In the genomic region with DNA sequence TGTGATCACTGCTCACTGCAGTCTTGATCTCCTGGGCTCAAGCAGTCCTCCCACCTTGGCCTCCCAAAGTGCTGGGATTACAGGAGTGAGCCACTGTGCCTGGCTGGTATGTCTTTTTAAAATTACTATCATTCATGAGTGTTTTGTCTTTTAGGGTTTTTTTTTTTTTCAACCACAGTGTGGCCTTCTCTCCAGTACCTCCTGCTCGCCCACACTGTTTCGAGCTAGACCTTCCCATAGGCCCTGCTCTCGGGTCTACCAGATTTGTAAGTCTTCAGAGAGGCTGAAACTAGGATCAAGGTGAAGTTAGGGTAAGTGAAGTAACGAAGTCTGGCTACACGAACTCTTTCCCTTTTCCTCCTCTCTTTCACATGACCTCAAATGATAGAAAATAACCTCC, we compare ENCODE assay signal across 13 cellular contexts. TPM values are rescaled to one million over a fixed set of nuclear protein-coding genes. Genes with fewer than 3 reads are reported as not detected.
DNase-seq lines count a peak whose midpoint lies in the region; ATAC-seq, FAIRE-seq and TF ChIP-seq lines count a peak whose summit lies in the region.
"Had no signal": no experiment of that assay in that cellular context is flagged by ENCODE, and none has a peak within 500 bp of the region (broad histone marks: within the 10 kb centered on the region; RNA-seq: fewer than 3 reads in every experiment).

No MANE protein-coding gene starts in this region.

- intact Hi-C loops in GM12878 (cut with micrococcal nuclease; ENCODE audit: unreplicated experiment) (loop anchor here (10.0 kb wide), 1 partner anchor 558 kb away; the partner anchor contains the start of gene ATF1), MCF 10A (cut with micrococcal nuclease) (no loop called here)

- H3K36me3 ChIP-seq in GM06990 (ENCODE audit: control insufficient read depth, insufficient read depth, low read length) (no peaks in the 10 kb centered on the region), GM12878 (ENCODE audit: control insufficient read depth in 2 of 2, insufficient read depth in 2 of 2, low read length in 1 of 2) (no peaks in the 10 kb centered on the region), small intestine (ENCODE audit: control insufficient read depth in 2 of 2, insufficient read depth in 2 of 2, low read length in 2 of 2) (no peaks in the 10 kb centered on the region)
- H3K36me3 ChIP-seq: tibial nerve had no signal

- ATAC-seq in GM12878 (peak; percentile 40), HG03039 (IDR thresholded peaks at IDR 0.05; ENCODE audit: unreplicated experiment) (no peak), HG02623 (IDR thresholded peaks at IDR 0.05; ENCODE audit: unreplicated experiment) (no peak), GM21825 (IDR thresholded peaks at IDR 0.05; ENCODE audit: unreplicated experiment) (no peak)

- DNase-seq in GM06990 (ENCODE audit: extremely low read depth, insufficient read length): no peak
- DNase-seq in NB4 (ENCODE audit: low read depth): peak; percentile 54
- peak; percentile 45 for DNase-seq in GM12878 (ENCODE audit: low read depth, low spot score)
- DNase-seq in small intestine: no peak
- DNase-seq in MCF 10A (ENCODE audit: unreplicated experiment): no peak
- DNase-seq: activated gamma-delta T cell treated with Interleukin-2 at 50 U/mL for 16 hours; DMS153; effector CD4-positive, alpha-beta T cell; NCI-H82 had no signal

- no peaks in the 10 kb centered on the region for H4K20me1 ChIP-seq in GM12878 (ENCODE audit: control insufficient read depth, insufficient read depth)

- H3K4me2 ChIP-seq in GM12878 (ENCODE audit: control insufficient read depth, insufficient read depth): peak overlapping the region; percentile 89

- TF ChIP-seq CTCF in GM06990 (IDR thresholded peaks at IDR 0.05; ENCODE audit: insufficient read depth, low read length, poor library complexity, severe bottlenecking): no peak
- no peak for TF ChIP-seq CTCF in NB4 (IDR thresholded peaks at IDR 0.05; ENCODE audit: low read depth, low read length)
- TF ChIP-seq CTCF in GM12878 (IDR thresholded peaks at IDR 0.05 in 2 of 3, conservative IDR thresholded peaks at IDR 0.05 in 1 of 3; ENCODE audit: control insufficient read depth in 2 of 3, extremely low read depth in 1 of 3, insufficient read depth in 1 of 3, low read depth in 3 of 3, low read length in 3 of 3): no peak
- TF ChIP-seq CTCF in MCF 10A (IDR thresholded peaks at IDR 0.05; ENCODE audit: unreplicated experiment): no peak

- TF ChIP-seq POLR2A in NB4 (IDR thresholded peaks at IDR 0.05; ENCODE audit: extremely low read depth, insufficient read length) (no peak), GM12878 (IDR thresholded peaks at IDR 0.05; ENCODE audit: low read depth, low read length) (no peak)

- in situ Hi-C loops in GM12878 (cut with MboI): no loop called here

- H3K27me3 ChIP-seq in GM06990 (replicated peaks; ENCODE audit: control insufficient read depth, insufficient read depth, low read length): no peaks in the 10 kb centered on the region
- H3K27me3 ChIP-seq in GM12878 (replicated peaks in 1 of 2; ENCODE audit: control insufficient read depth in 2 of 2, insufficient read depth in 2 of 2, low read length in 1 of 2): no peaks in the 10 kb centered on the region
- H3K27me3 ChIP-seq in small intestine (ENCODE audit: control insufficient read depth in 2 of 2, insufficient read depth in 2 of 2, low read length in 2 of 2): no peaks in the 10 kb centered on the region
- H3K27me3 ChIP-seq: tibial nerve had no signal

- RAD21 ChIA-PET in GM12878 (lab: Charles Lee; ENCODE audit: unreplicated experiment): interaction anchor here (0.8 to 3.8 kb wide), 3 partner anchors 19 to 84 kb away, joined by 3 to 14 read pairs (median 3); partner anchors contain the start of genes DAZAP2 and SMAGP

- H2AFZ ChIP-seq in GM12878 (ENCODE audit: control insufficient read depth, low read depth, low read length): no peak overlapping the region

- peaks cover 5% of the 10 kb centered on the region for H3K36me3 Mint-ChIP-seq in MCF 10A (ENCODE audit: insufficient read depth, unreplicated experiment)

- no peaks in the 10 kb centered on the region for H3K27me3 Mint-ChIP-seq in MCF 10A (ENCODE audit: insufficient read depth, unreplicated experiment)

- WGBS in GM12878 (ENCODE audit: insufficient coverage, insufficient replicate concordance, low lambda C conversion rate, missing lambda C conversion rate): 2% methylated on average over 5 of the region's 5 CpGs
- WGBS in small intestine, 3 donors: 60 to 77% (median 71%) methylated on average over 5 of the region's 5 CpGs

- peak overlapping the region; percentile 85 for H3K4me3 ChIP-seq in GM06990 (replicated peaks; ENCODE audit: low read depth, low read length)
- H3K4me3 ChIP-seq in NB4 (ENCODE audit: low read depth, low read length): peak overlapping the region; percentile 96
- H3K4me3 ChIP-seq in GM12878: peak overlapping the region; percentile 63
- peak overlapping the region in 1 of 2 donors; percentile 50 for H3K4me3 ChIP-seq in small intestine (ENCODE audit: low read depth in 1 of 2, low read length in 2 of 2)

- H3K9me3 ChIP-seq in GM12878 (replicated peaks; ENCODE audit: control insufficient read depth, insufficient read depth, low read length) (no peaks in the 10 kb centered on the region), small intestine (ENCODE audit: control insufficient read depth, low read depth) (no peaks in the 10 kb centered on the region)
- H3K9me3 ChIP-seq: tibial nerve had no signal

- H3K4me3 Mint-ChIP-seq in MCF 10A (ENCODE audit: unreplicated experiment): no peak overlapping the region

- SMC1A ChIA-PET in GM12878 (lab: Charles Lee; ENCODE audit: uncharacterized antibody, unreplicated experiment): interaction anchor here (0.7 to 7.3 kb wide), 9 partner anchors 10 to 557 kb away, joined by 3 to 58 read pairs (median 3); partner anchors contain the start of genes LETMD1 and SMAGP

- FAIRE-seq in GM12878 (lab: Jason Lieb, UNC) (peak; percentile 80), small intestine (lab: Jason Lieb, UNC) (no peak)

- TF ChIP-seq EP300 in GM12878 (IDR thresholded peaks at IDR 0.05; ENCODE audit: borderline replicate concordance in 1 of 2, control insufficient read depth in 1 of 2, low read depth in 2 of 2, low read length in 2 of 2): no peak

- H3K27ac Mint-ChIP-seq in MCF 10A (ENCODE audit: low read depth, unreplicated experiment): no peak overlapping the region

- POLR2A ChIA-PET in GM12878 (lab: Charles Lee): interaction anchor here (0.6 to 1.3 kb wide), 5 partner anchors 19 to 269 kb away, joined by 3 to 7 read pairs (median 4); partner anchors contain the start of gene GALNT6
- POLR2A ChIA-PET in MCF 10A (lab: Yijun Ruan, JAX): interaction anchor here (0.6 kb wide), 1 partner anchor 497 kb away, joined by 3 read pairs; no protein-coding TSS in a partner anchor

- peak overlapping the region; percentile 96 for H3K9ac ChIP-seq in GM12878 (ENCODE audit: control insufficient read depth, insufficient read depth, low read length)

- H3K79me2 ChIP-seq in GM12878 (ENCODE audit: control insufficient read depth, insufficient read depth, low read length): peaks cover 31% of the 10 kb centered on the region

- no peaks in the 10 kb centered on the region for H3K9me3 Mint-ChIP-seq in MCF 10A (ENCODE audit: unreplicated experiment)

- H3K4me1 ChIP-seq in GM12878 (ENCODE audit: control insufficient read depth, insufficient read depth, low read length) (peaks cover 58% of the 10 kb centered on the region), small intestine (ENCODE audit: control insufficient read depth in 2 of 2, insufficient read depth in 1 of 2, low read depth in 1 of 2, low read length in 1 of 2) (peaks cover 0 to 5% of the 10 kb centered on the region in 2 donors)

- no peak for TF ChIP-seq RAD21 in GM12878 (IDR thresholded peaks at IDR 0.05; ENCODE audit: insufficient read depth, low read depth, low read length)

- peaks cover 24% of the 10 kb centered on the region for H3K4me1 Mint-ChIP-seq in MCF 10A (ENCODE audit: insufficient read depth, unreplicated experiment)

- no TSS peak for BruUV-seq in GM12878 (replicated peaks; lab: Mats Ljungman, UMichigan)
- no TSS peak for BruUV-seq in MCF 10A (replicated peaks; lab: Mats Ljungman, UMichigan)

- peak overlapping the region; percentile 97 for H3K27ac ChIP-seq in GM12878 (ENCODE audit: control insufficient read depth, insufficient read depth)
- peak overlapping the region; percentile 43 to 94 for H3K27ac ChIP-seq in small intestine (ENCODE audit: low read depth in 1 of 2, low read length in 1 of 2)

- CTCF ChIA-PET in GM12878 (lab: Yijun Ruan, JAX): interaction anchor here (0.8 to 4.1 kb wide), 3 partner anchors 18 to 557 kb away, joined by 4 to 54 read pairs (median 6); no protein-coding TSS in a partner anchor
- CTCF ChIA-PET in MCF 10A (lab: Yijun Ruan, JAX): interaction anchor here (1.2 kb wide), 1 partner anchor 19 kb away, joined by 5 read pairs; no protein-coding TSS in a partner anchor

RNA-seq across cellular contexts. Expression of gene BIN2, which starts 1.5 kb away (rescaled TPM):
- total RNA-seq in GM12878 (2013; cell fraction: nucleolus; rRNA removed): 38.6 and 39.3 TPM in 2 replicates
- 31.4 and 31.6 TPM in 2 replicates for total RNA-seq in GM12878 (2014; rRNA removed)
- 30.0 and 32.6 TPM in 2 replicates for total RNA-seq in GM12878 (2014; rRNA removed; fragmentation: Illumina TruSeq; extraction: Trizol)
- 26.5 and 28.1 TPM in 2 replicates for total RNA-seq in GM12878 (2021)
- 15.0 TPM for polyA plus RNA-seq in GM12878 (2011; ENCODE audit: low read depth)
- 22.8 and 24.6 TPM in 2 replicates for polyA plus RNA-seq in GM12878 (2011; rRNA removed)
- 13.9 and 16.3 TPM in 2 replicates for polyA plus RNA-seq in GM12878 (2011; cell fraction: cytosol; rRNA removed)
- polyA plus RNA-seq in GM12878 (2011; cell fraction: nucleus; rRNA removed): 33.4 and 37.9 TPM in 2 replicates
- polyA plus RNA-seq in GM12878 (2012): 21.7 and 33.0 TPM in 2 replicates
- 38.3 and 42.3 TPM in 2 replicates for polyA plus RNA-seq in GM12878 (2014; fragmentation: Illumina TruSeq; extraction: Trizol)
- polyA plus RNA-seq in GM12878 (2014; fragmentation: Nextera tagmentation; extraction: Ambion mirVana): 10 to 100 TPM in 1 of 2 experiments, 1 to 10 TPM in 1; 8.6 to 10.0 TPM
- 36.2 and 36.4 TPM in 2 replicates for polyA plus RNA-seq in GM12878 (2014; rRNA removed)
- polyA plus RNA-seq in GM12878 (2016; fragmentation: Nextera tagmentation; extraction: Ambion mirVana): 10 to 100 TPM; 42.7 to 42.9 TPM
- polyA minus RNA-seq in GM12878 (2011; rRNA and poly(A)+ RNA removed): 14.1 and 16.6 TPM in 2 replicates
- polyA minus RNA-seq in GM12878 (2011; cell fraction: cytosol; rRNA and poly(A)+ RNA removed): 4.5 and 6.1 TPM in 2 replicates
- 5.4 and 10.0 TPM in 2 replicates for polyA minus RNA-seq in GM12878 (2011; cell fraction: nucleus; rRNA and poly(A)+ RNA removed)
- 1 to 10 TPM; 1.6 to 5.4 (median 2.7) TPM for polyA plus RNA-seq in small intestine
- total RNA-seq in MCF 10A (2022): not detected in 2 replicates

RNA-seq across cellular contexts. Expression of gene CELA1, which starts 24.0 kb away (rescaled TPM):
- not detected in 2 replicates for total RNA-seq in GM12878 (2013; cell fraction: nucleolus; rRNA removed)
- not detected in 2 replicates for total RNA-seq in GM12878 (2014; rRNA removed)
- total RNA-seq in GM12878 (2014; rRNA removed; fragmentation: Illumina TruSeq; extraction: Trizol): not detected in 2 replicates
- total RNA-seq in GM12878 (2021): not detected in 2 replicates
- polyA plus RNA-seq in GM12878 (2011; ENCODE audit: low read depth): not detected
- polyA plus RNA-seq in GM12878 (2011; rRNA removed): not detected in 2 replicates
- polyA plus RNA-seq in GM12878 (2011; cell fraction: cytosol; rRNA removed): not detected in 2 replicates
- polyA plus RNA-seq in GM12878 (2011; cell fraction: nucleus; rRNA removed): not detected in 2 replicates
- polyA plus RNA-seq in GM12878 (2012): not detected in 2 replicates
- not detected in 2 replicates for polyA plus RNA-seq in GM12878 (2014; fragmentation: Illumina TruSeq; extraction: Trizol)
- not detected for polyA plus RNA-seq in GM12878 (2014; fragmentation: Nextera tagmentation; extraction: Ambion mirVana)
- not detected in 2 replicates for polyA plus RNA-seq in GM12878 (2014; rRNA removed)
- polyA plus RNA-seq in GM12878 (2016; fragmentation: Nextera tagmentation; extraction: Ambion mirVana): not detected
- polyA minus RNA-seq in GM12878 (2011; rRNA and poly(A)+ RNA removed): not detected in 2 replicates
- not detected in 2 replicates for polyA minus RNA-seq in GM12878 (2011; cell fraction: cytosol; rRNA and poly(A)+ RNA removed)
- polyA minus RNA-seq in GM12878 (2011; cell fraction: nucleus; rRNA and poly(A)+ RNA removed): not detected in 2 replicates
- not detected for polyA plus RNA-seq in small intestine
- total RNA-seq in MCF 10A (2022): not detected in 2 replicates
- total RNA-seq: tibial nerve had no signal

RNA-seq across cellular contexts. Expression of gene SMAGP, which starts 52.2 kb away (rescaled TPM):
- total RNA-seq in GM12878 (2013; cell fraction: nucleolus; rRNA removed): 0.34 TPM in 1 of 2 replicates, not detected in the other
- 1.7 and 3.0 TPM in 2 replicates for total RNA-seq in GM12878 (2014; rRNA removed)
- 2.6 and 3.2 TPM in 2 replicates for total RNA-seq in GM12878 (2014; rRNA removed; fragmentation: Illumina TruSeq; extraction: Trizol)
- 3.1 and 4.0 TPM in 2 replicates for total RNA-seq in GM12878 (2021)
- polyA plus RNA-seq in GM12878 (2011; ENCODE audit: low read depth): 0.58 TPM
- 0.26 and 0.42 TPM in 2 replicates for polyA plus RNA-seq in GM12878 (2011; rRNA removed)
- 0.45 and 0.78 TPM in 2 replicates for polyA plus RNA-seq in GM12878 (2011; cell fraction: cytosol; rRNA removed)
- polyA plus RNA-seq in GM12878 (2011; cell fraction: nucleus; rRNA removed): 0.10 and 0.45 TPM in 2 replicates
- polyA plus RNA-seq in GM12878 (2012): 1.0 and 1.6 TPM in 2 replicates
- 7.1 and 8.1 TPM in 2 replicates for polyA plus RNA-seq in GM12878 (2014; fragmentation: Illumina TruSeq; extraction: Trizol)
- polyA plus RNA-seq in GM12878 (2014; fragmentation: Nextera tagmentation; extraction: Ambion mirVana): 1 to 10 TPM; 5.3 to 6.3 TPM
- 3.9 and 4.9 TPM in 2 replicates for polyA plus RNA-seq in GM12878 (2014; rRNA removed)
- 1 to 10 TPM; 3.8 to 4.5 TPM for polyA plus RNA-seq in GM12878 (2016; fragmentation: Nextera tagmentation; extraction: Ambion mirVana)
- polyA minus RNA-seq in GM12878 (2011; rRNA and poly(A)+ RNA removed): 0.41 TPM in 1 of 2 replicates, not detected in the other
- not detected in 2 replicates for polyA minus RNA-seq in GM12878 (2011; cell fraction: cytosol; rRNA and poly(A)+ RNA removed)
- not detected in 2 replicates for polyA minus RNA-seq in GM12878 (2011; cell fraction: nucleus; rRNA and poly(A)+ RNA removed)
- 10 to 100 TPM; 22.2 to 48.7 (median 24.6) TPM for polyA plus RNA-seq in small intestine
- 17.4 and 19.0 TPM in 2 replicates for total RNA-seq in MCF 10A (2022)

Comparison
In these comparisons a context has a peak if more than half of its experiments do, and no peak if none do; other contexts are left out.
1. DNase-seq: peak in NB4 (single experiment) and GM12878 (single experiment); none in GM06990 (single experiment), small intestine (single experiment) and MCF 10A (single experiment).
2. RNA of gene BIN2, which starts 1.5 kb away (total RNA-seq): 26.5 to 39.3 TPM in GM12878; not detected in MCF 10A; every median in the first group is over 10 times any median in the second.